ENCODE assay signal across 1 cellular context in genomic region chr4:166594326-166594946, GRCh38.
TF ChIP-seq lines count a peak whose summit lies in the region.

No MANE protein-coding gene starts in this region.

TF ChIP-seq in SK-N-SH treated with all-trans-retinoic acid at 6 μM for 48 hours, 23 proteins besides CTCF, POLR2A, EP300 and RAD21 (continued from another document):
- no peak for TF ChIP-seq SNAI2 (CRISPR knock-in tag; IDR thresholded peaks at IDR 0.05)
